2 cellular contexts compared by ENCODE assay signal in the genomic region with DNA sequence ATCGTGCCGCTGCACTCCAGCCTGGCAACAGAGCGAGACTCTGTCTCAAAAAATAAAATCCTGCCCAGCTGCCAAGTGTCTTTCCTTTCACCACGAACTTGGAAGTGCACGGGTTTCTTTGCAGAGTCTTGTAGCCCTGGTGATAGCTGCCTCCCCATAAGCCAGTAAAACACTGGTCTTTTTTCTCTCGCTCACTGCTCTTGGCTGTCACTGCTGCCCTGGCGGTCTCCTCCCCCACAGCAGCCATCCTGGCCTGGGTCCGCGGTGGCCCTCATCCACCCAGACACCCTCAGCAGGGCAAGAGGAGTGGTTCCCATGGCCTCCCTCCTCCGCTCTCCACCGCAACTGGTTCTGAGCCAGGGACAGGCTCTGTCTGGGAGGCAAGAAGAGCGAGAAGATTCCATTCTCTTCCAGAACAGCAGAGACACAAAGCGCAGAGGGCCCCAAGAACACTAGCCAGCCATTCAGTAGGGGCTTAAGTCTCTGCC.
TF ChIP-seq lines count a peak whose summit lies in the region.

No MANE protein-coding gene starts in this region.

TF ChIP-seq in liver, 16 proteins besides CTCF, POLR2A, EP300 and RAD21 (continued from another document):
- no peak for TF ChIP-seq GABPA (IDR thresholded peaks at IDR 0.05 in 1 of 2, conservative IDR thresholded peaks at IDR 0.05 in 1 of 2)
TF ChIP-seq in liver: peak in this region for 0.

TF ChIP-seq in HepG2, 621 proteins besides CTCF, POLR2A, EP300 and RAD21 (continued from another document):
- TF ChIP-seq ZNF501 (CRISPR knock-in tag; IDR thresholded peaks at IDR 0.05) (no peak), JDP2 (CRISPR knock-in tag; IDR thresholded peaks at IDR 0.05; ENCODE audit: borderline replicate concordance) (no peak), NFKB2 (CRISPR knock-in tag; IDR thresholded peaks at IDR 0.05; ENCODE audit: borderline replicate concordance) (no peak), FOXJ3 (CRISPR knock-in tag; IDR thresholded peaks at IDR 0.05; ENCODE audit: borderline replicate concordance) (no peak), IKZF4 (CRISPR knock-in tag; IDR thresholded peaks at IDR 0.05; ENCODE audit: borderline replicate concordance, low read depth, not compliant biosample characterization) (no peak), BATF2 (CRISPR knock-in tag; IDR thresholded peaks at IDR 0.05) (no peak), GATAD1 (CRISPR knock-in tag; IDR thresholded peaks at IDR 0.05) (no peak), SIN3A (IDR thresholded peaks at IDR 0.05; ENCODE audit: borderline replicate concordance, low read depth, low read length) (no peak), ZNF383 (CRISPR knock-in tag; IDR thresholded peaks at IDR 0.05; ENCODE audit: borderline replicate concordance) (no peak), ELK4 (CRISPR knock-in tag; IDR thresholded peaks at IDR 0.05; ENCODE audit: borderline replicate concordance) (no peak), ZNF343 (CRISPR knock-in tag; IDR thresholded peaks at IDR 0.05) (no peak)
- TF ChIP-seq, protein P1, sequence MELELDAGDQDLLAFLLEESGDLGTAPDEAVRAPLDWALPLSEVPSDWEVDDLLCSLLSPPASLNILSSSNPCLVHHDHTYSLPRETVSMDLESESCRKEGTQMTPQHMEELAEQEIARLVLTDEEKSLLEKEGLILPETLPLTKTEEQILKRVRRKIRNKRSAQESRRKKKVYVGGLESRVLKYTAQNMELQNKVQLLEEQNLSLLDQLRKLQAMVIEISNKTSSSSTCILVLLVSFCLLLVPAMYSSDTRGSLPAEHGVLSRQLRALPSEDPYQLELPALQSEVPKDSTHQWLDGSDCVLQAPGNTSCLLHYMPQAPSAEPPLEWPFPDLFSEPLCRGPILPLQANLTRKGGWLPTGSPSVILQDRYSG (CRISPR knock-in tag; IDR thresholded peaks at IDR 0.05) = no peak
- TF ChIP-seq, protein P2, sequence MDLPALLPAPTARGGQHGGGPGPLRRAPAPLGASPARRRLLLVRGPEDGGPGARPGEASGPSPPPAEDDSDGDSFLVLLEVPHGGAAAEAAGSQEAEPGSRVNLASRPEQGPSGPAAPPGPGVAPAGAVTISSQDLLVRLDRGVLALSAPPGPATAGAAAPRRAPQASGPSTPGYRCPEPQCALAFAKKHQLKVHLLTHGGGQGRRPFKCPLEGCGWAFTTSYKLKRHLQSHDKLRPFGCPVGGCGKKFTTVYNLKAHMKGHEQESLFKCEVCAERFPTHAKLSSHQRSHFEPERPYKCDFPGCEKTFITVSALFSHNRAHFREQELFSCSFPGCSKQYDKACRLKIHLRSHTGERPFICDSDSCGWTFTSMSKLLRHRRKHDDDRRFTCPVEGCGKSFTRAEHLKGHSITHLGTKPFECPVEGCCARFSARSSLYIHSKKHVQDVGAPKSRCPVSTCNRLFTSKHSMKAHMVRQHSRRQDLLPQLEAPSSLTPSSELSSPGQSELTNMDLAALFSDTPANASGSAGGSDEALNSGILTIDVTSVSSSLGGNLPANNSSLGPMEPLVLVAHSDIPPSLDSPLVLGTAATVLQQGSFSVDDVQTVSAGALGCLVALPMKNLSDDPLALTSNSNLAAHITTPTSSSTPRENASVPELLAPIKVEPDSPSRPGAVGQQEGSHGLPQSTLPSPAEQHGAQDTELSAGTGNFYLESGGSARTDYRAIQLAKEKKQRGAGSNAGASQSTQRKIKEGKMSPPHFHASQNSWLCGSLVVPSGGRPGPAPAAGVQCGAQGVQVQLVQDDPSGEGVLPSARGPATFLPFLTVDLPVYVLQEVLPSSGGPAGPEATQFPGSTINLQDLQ (CRISPR knock-in tag; IDR thresholded peaks at IDR 0.05) = no peak
- TF ChIP-seq, protein P3, sequence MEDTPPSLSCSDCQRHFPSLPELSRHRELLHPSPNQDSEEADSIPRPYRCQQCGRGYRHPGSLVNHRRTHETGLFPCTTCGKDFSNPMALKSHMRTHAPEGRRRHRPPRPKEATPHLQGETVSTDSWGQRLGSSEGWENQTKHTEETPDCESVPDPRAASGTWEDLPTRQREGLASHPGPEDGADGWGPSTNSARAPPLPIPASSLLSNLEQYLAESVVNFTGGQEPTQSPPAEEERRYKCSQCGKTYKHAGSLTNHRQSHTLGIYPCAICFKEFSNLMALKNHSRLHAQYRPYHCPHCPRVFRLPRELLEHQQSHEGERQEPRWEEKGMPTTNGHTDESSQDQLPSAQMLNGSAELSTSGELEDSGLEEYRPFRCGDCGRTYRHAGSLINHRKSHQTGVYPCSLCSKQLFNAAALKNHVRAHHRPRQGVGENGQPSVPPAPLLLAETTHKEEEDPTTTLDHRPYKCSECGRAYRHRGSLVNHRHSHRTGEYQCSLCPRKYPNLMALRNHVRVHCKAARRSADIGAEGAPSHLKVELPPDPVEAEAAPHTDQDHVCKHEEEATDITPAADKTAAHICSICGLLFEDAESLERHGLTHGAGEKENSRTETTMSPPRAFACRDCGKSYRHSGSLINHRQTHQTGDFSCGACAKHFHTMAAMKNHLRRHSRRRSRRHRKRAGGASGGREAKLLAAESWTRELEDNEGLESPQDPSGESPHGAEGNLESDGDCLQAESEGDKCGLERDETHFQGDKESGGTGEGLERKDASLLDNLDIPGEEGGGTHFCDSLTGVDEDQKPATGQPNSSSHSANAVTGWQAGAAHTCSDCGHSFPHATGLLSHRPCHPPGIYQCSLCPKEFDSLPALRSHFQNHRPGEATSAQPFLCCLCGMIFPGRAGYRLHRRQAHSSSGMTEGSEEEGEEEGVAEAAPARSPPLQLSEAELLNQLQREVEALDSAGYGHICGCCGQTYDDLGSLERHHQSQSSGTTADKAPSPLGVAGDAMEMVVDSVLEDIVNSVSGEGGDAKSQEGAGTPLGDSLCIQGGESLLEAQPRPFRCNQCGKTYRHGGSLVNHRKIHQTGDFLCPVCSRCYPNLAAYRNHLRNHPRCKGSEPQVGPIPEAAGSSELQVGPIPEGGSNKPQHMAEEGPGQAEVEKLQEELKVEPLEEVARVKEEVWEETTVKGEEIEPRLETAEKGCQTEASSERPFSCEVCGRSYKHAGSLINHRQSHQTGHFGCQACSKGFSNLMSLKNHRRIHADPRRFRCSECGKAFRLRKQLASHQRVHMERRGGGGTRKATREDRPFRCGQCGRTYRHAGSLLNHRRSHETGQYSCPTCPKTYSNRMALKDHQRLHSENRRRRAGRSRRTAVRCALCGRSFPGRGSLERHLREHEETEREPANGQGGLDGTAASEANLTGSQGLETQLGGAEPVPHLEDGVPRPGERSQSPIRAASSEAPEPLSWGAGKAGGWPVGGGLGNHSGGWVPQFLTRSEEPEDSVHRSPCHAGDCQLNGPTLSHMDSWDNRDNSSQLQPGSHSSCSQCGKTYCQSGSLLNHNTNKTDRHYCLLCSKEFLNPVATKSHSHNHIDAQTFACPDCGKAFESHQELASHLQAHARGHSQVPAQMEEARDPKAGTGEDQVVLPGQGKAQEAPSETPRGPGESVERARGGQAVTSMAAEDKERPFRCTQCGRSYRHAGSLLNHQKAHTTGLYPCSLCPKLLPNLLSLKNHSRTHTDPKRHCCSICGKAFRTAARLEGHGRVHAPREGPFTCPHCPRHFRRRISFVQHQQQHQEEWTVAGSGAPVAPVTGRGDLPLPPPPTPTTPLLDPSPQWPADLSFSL (CRISPR knock-in tag; IDR thresholded peaks at IDR 0.05) = no peak
